Comparison of ENCODE assay signal across 8 cellular contexts in genomic region chr10:92688927-92689662, GRCh38. TPM values are rescaled to one million over a fixed set of nuclear protein-coding genes. Genes with fewer than 3 reads are reported as not detected.
DNase-seq lines count a peak whose midpoint lies in the region; ATAC-seq and TF ChIP-seq lines count a peak whose summit lies in the region.

No MANE protein-coding gene starts in this region.

- ATAC-seq in HG03064 (IDR thresholded peaks at IDR 0.05; ENCODE audit: low read depth, unreplicated experiment) (peak; percentile 18), memory B cell (ENCODE audit: low read depth) (peak; percentile 6), upper lobe of left lung (ENCODE audit: low FRiP score in 2 of 2) (peak; percentile 36 to 54)

- H3K4me3 Mint-ChIP-seq in activated CD4-positive, alpha-beta T cell treated with anti-CD3 and anti-CD28 coated beads, Interleukin-2, amount 10 ng/mL, durations not matched to agents 24 days and 14 days, result peak overlapping the region; percentile 68
- H3K4me3 Mint-ChIP-seq in memory B cell, result peak overlapping the region; percentile 88

- WGBS in ectodermal cell, 2 experiments, result 1 to 2% methylated on average over 63 of the region's 63 CpGs
- WGBS in upper lobe of left lung, 2 donors, result 4 to 12% methylated on average over 12 to 27 of the region's 63 CpGs

- TF ChIP-seq EP300 in upper lobe of left lung (IDR thresholded peaks at IDR 0.05), result no peak

- peak overlapping the region; percentile 54 to 86 (median 68) for H3K4me3 ChIP-seq in Peyer's patch
- peak overlapping the region; percentile 11 for H3K4me3 ChIP-seq in ectodermal cell (ENCODE audit: insufficient read depth, low read depth, low read length)
- peak overlapping the region; percentile 66 to 89 (median 78) for H3K4me3 ChIP-seq in upper lobe of left lung

- no peak for TF ChIP-seq POLR2A in Peyer's patch (IDR thresholded peaks at IDR 0.05)
- no peak for TF ChIP-seq POLR2A in upper lobe of left lung (IDR thresholded peaks at IDR 0.05)

- H3K36me3 ChIP-seq in Peyer's patch, result no peaks in the 10 kb centered on the region
- H3K36me3 ChIP-seq in ectodermal cell (ENCODE audit: control insufficient read depth, insufficient read depth, low read length), result no peaks in the 10 kb centered on the region
- H3K36me3 ChIP-seq in upper lobe of left lung, result no peaks in the 10 kb centered on the region

- intact Hi-C loops in activated CD4-positive, alpha-beta T cell treated with anti-CD3 and anti-CD28 coated beads, Interleukin-2, amount 10 ng/mL, durations not matched to agents 24 days and 14 days (cut with micrococcal nuclease), result loop anchor here (2.0 kb wide), 1 partner anchor 160 kb away; the partner anchor contains the start of gene EXOC6

- H3K36me3 Mint-ChIP-seq in activated CD4-positive, alpha-beta T cell treated with anti-CD3 and anti-CD28 coated beads, Interleukin-2, amount 10 ng/mL, durations not matched to agents 24 days and 14 days (ENCODE audit: low read depth), result no peaks in the 10 kb centered on the region
- peaks cover 34% of the 10 kb centered on the region for H3K36me3 Mint-ChIP-seq in memory B cell

- peaks cover 71% of the 10 kb centered on the region for H3K27me3 Mint-ChIP-seq in activated CD4-positive, alpha-beta T cell treated with anti-CD3 and anti-CD28 coated beads, Interleukin-2, amount 10 ng/mL, durations not matched to agents 24 days and 14 days
- no peaks in the 10 kb centered on the region for H3K27me3 Mint-ChIP-seq in memory B cell

- H3K9me3 ChIP-seq in Peyer's patch (no peaks in the 10 kb centered on the region), ectodermal cell (ENCODE audit: control insufficient read depth, low read length) (no peaks in the 10 kb centered on the region), upper lobe of left lung (no peaks in the 10 kb centered on the region)

- H3K27ac Mint-ChIP-seq in activated CD4-positive, alpha-beta T cell treated with anti-CD3 and anti-CD28 coated beads, Interleukin-2, amount 10 ng/mL, durations not matched to agents 24 days and 14 days, result no peak overlapping the region
- H3K27ac Mint-ChIP-seq in memory B cell, result peak overlapping the region; percentile 73

- H3K27me3 ChIP-seq in Peyer's patch (peaks cover 0 to 16% of the 10 kb centered on the region in 2 donors), ectodermal cell (ENCODE audit: control insufficient read depth, insufficient read depth, low read length, poor library complexity, severe bottlenecking) (peaks cover 67% of the 10 kb centered on the region), upper lobe of left lung (peaks cover 0 to 9% (median 0%) of the 10 kb centered on the region in 4 donors)

- peak; percentile 69 for DNase-seq in activated CD4-positive, alpha-beta T cell treated with anti-CD3 and anti-CD28 coated beads, Interleukin-2, amount 10 ng/mL, durations not matched to agents 24 days and 14 days
- no peak for DNase-seq in activated CD4-positive, alpha-beta T cell treated with anti-CD3 and anti-CD28 coated beads, Interleukin-2, amount 50 U/mL, for 1 hour
- DNase-seq in Peyer's patch, result peak; percentile 57 to 68 (median 58)
- peak; percentile 22 to 78 for DNase-seq in memory B cell (ENCODE audit: low spot score in 2 of 2)
- peak; percentile 52 to 61 for DNase-seq in upper lobe of left lung
- DNase-seq in NCI-H2107 treated with DMSO at 0.1 percent for 48 hours (lab: John Stamatoyannopoulos, UW; ENCODE audit: unreplicated experiment), result no peak

- H3K4me1 ChIP-seq in Peyer's patch, result peaks cover 0 to 25% (median 0%) of the 10 kb centered on the region in 4 donors
- peaks cover 6% of the 10 kb centered on the region for H3K4me1 ChIP-seq in ectodermal cell (ENCODE audit: control insufficient read depth, insufficient read depth, low read length)
- H3K4me1 ChIP-seq in upper lobe of left lung, result peaks cover 11 to 43% (median 17%) of the 10 kb centered on the region in 4 donors

- H3K27ac ChIP-seq in Peyer's patch (peak overlapping the region; percentile 74 to 97 (median 82)), ectodermal cell (ENCODE audit: insufficient read depth, low read depth, low read length, poor library complexity, severe bottlenecking) (no peak overlapping the region), upper lobe of left lung (peak overlapping the region; percentile 81 to 99 (median 88))

- H3K4me1 Mint-ChIP-seq in activated CD4-positive, alpha-beta T cell treated with anti-CD3 and anti-CD28 coated beads, Interleukin-2, amount 10 ng/mL, durations not matched to agents 24 days and 14 days, result peaks cover 16% of the 10 kb centered on the region
- peaks cover 26% of the 10 kb centered on the region for H3K4me1 Mint-ChIP-seq in memory B cell

- TF ChIP-seq CTCF in Peyer's patch (IDR thresholded peaks at IDR 0.05) (no peak), upper lobe of left lung (IDR thresholded peaks at IDR 0.05) (no peak)

- no peaks in the 10 kb centered on the region for H3K9me3 Mint-ChIP-seq in activated CD4-positive, alpha-beta T cell treated with anti-CD3 and anti-CD28 coated beads, Interleukin-2, amount 10 ng/mL, durations not matched to agents 24 days and 14 days
- H3K9me3 Mint-ChIP-seq in memory B cell, result peaks cover 9% of the 10 kb centered on the region

RNA-seq across cellular contexts. Expression of gene HHEX, which starts 0.7 kb away (rescaled TPM):
- total RNA-seq in activated CD4-positive, alpha-beta T cell treated with anti-CD3 and anti-CD28 coated beads, Interleukin-2, amount 10 ng/mL, durations not matched to agents 24 days and 14 days, result 0.19 and 0.31 TPM in 2 replicates
- total RNA-seq in Peyer's patch (10 to 100 TPM in 1 of 4 donors, 1 to 10 TPM in 3; 3.2 to 40.4 (median 4.2) TPM), upper lobe of left lung (10 to 100 TPM in 4 of 6 donors, 1 to 10 TPM in 2; 5.8 to 21.9 (median 15.8) TPM)
- polyA plus RNA-seq in ectodermal cell (2013, experiment 1 of 4), result 0.26 TPM
- not detected for polyA plus RNA-seq in ectodermal cell (2013, experiment 2 of 4)
- not detected for polyA plus RNA-seq in ectodermal cell (2013, experiment 3 of 4)
- 0.20 TPM for polyA plus RNA-seq in ectodermal cell (2013, experiment 4 of 4)

Comparison
In these comparisons a context has a peak if more than half of its experiments do, and no peak if none do; other contexts are left out.
1. DNase-seq: peak in activated CD4-positive, alpha-beta T cell treated with anti-CD3 and anti-CD28 coated beads, Interleukin-2, amount 10 ng/mL, durations not matched to agents 24 days and 14 days (single experiment), Peyer's patch (3 of 3), memory B cell (2 of 2) and upper lobe of left lung (2 of 2); none in activated CD4-positive, alpha-beta T cell treated with anti-CD3 and anti-CD28 coated beads, Interleukin-2, amount 50 U/mL, for 1 hour (single experiment) and NCI-H2107 treated with DMSO at 0.1 percent for 48 hours (single experiment).
2. H3K4me3 ChIP-seq: peak in every context shown above with its lines; median percentile 78 in upper lobe of left lung; 68 in Peyer's patch; 11 in ectodermal cell.
3. Peak in every context shown above with its lines, with median percentiles within 50 percentile points of each other: ATAC-seq.